In the genomic region with DNA sequence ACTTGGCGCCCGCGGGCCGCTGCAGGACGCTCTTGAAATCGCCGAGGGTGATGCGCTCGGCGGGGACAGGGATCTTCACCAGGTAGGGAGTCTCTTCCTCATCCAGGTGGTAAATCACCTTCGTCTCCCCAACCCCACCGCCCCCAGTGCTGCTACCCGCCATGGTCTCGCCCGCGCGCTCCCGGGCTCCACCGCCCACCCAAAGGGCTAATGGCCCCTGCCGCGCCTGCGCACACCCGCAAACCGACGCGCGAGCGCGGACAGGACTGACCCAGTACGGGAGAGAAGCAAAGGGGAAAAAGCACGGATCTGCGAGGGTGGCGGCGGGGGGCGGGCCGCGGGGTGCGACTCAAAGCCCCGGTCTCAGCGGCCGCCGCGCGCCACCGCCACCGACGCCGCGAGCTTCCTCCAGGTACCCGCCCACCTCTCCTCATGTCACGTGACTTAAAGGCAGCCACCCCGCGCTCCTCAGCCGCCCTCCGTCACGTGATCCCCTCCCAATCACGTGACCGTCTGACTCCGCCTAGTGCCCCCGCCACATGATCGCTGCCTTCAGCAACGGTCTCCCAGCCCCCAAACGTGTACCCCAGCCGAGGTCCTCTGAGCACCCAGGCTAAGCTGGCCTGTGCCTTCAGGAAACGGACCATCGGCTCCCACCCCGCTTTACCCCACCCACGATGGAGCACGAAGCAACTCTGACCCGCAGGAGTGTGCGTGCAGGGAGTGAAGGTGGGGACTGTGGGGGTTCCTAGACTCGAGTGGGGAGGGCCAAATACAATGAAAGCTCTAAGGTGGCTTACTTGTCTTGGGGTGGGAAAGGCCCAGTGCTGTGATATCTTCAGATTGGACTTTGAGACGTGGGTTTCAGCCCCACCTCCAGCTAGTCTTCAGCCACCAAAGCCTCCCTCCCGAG, we compare ENCODE assay signal across 8 cellular contexts. TPM values are rescaled to one million over a fixed set of nuclear protein-coding genes. Genes with fewer than 3 reads are reported as not detected.
DNase-seq lines count a peak whose midpoint lies in the region; ATAC-seq, FAIRE-seq and TF ChIP-seq lines count a peak whose summit lies in the region.

Gene DVL2 (minus strand): TSS at position 418 of the 913 bp plus-strand sequence. CDS start 255 bp downstream, at position 163.

- intact Hi-C loops in T-helper 2 cell treated with Interferon-gamma antibody and Interleukin-4, amounts not matched to agents 100 ng/mL and 5 ng/mL, for 36 hours (cut with micrococcal nuclease) = loop anchor here (1.0 to 10.0 kb wide), 3 partner anchors 20 to 920 kb away; partner anchors contain the start of genes CYB5D1, NAA38, PER1 and TMEM88
- intact Hi-C loops in left ventricle myocardium inferior (cut with micrococcal nuclease) (no loop called here), psoas muscle (cut with DNase I) (loop anchor here in 1 of 2 donors (10.0 kb wide), 1 partner anchor 350 kb away; the partner anchor contains the start of gene MPDU1)

- no peaks in the 10 kb centered on the region for H3K9me3 ChIP-seq in left ventricle myocardium inferior (replicated peaks)
- no peaks in the 10 kb centered on the region for H3K9me3 ChIP-seq in psoas muscle

- H3K27me3 ChIP-seq in left ventricle myocardium inferior (ENCODE audit: low read depth) (no peaks in the 10 kb centered on the region), psoas muscle (ENCODE audit: insufficient read depth in 3 of 3, low read length in 2 of 3) (no peaks in the 10 kb centered on the region)

- H3K4me1 ChIP-seq in left ventricle myocardium inferior = peaks cover 67% of the 10 kb centered on the region
- H3K4me1 ChIP-seq in psoas muscle = peaks cover 29% of the 10 kb centered on the region

- TF ChIP-seq POLR2A in GM12891 (IDR thresholded peaks at IDR 0.05; ENCODE audit: low read depth, low read length) = peak; percentile 92

- H3K4me3 ChIP-seq in left ventricle myocardium inferior = peak within 1 kb of the TSS; percentile 79
- peak within 1 kb of the TSS; percentile 94 for H3K4me3 ChIP-seq in psoas muscle

- TF ChIP-seq CTCF in left ventricle myocardium inferior (IDR thresholded peaks at IDR 0.05; ENCODE audit: borderline replicate concordance) = no peak
- no peak for TF ChIP-seq CTCF in psoas muscle (IDR thresholded peaks at IDR 0.05)

- ATAC-seq in HG02840 (IDR thresholded peaks at IDR 0.05; ENCODE audit: low FRiP score, unreplicated experiment) (peak; percentile 57), psoas muscle (peak; percentile 67 to 79 (median 72))

- DNase-seq in GM12891 (ENCODE audit: insufficient read length, low spot score) = peak; percentile 95
- DNase-seq in NCI-H1694 (lab: John Stamatoyannopoulos, UW) = peak; percentile 89
- peak; percentile 96 for DNase-seq in left ventricle myocardium inferior
- peak; percentile 93 to 98 for DNase-seq in psoas muscle
- peak; percentile 98 for DNase-seq in ureter (ENCODE audit: low spot score)

- peak; percentile 100 for FAIRE-seq in GM12891 (lab: Jason Lieb, UNC)

- H3K36me3 ChIP-seq in left ventricle myocardium inferior (peaks cover 33% of the 10 kb centered on the region), psoas muscle (ENCODE audit: insufficient read depth in 1 of 2, low read depth in 1 of 2) (peaks cover 0 to 34% of the 10 kb centered on the region in 2 donors)

- WGBS in psoas muscle, 3 donors = 0 to 1% (median 0%) methylated on average over 60 to 74 of the region's 74 CpGs

- peak within 1 kb of the TSS; percentile 91 for H3K27ac ChIP-seq in angular gyrus (ENCODE audit: low read depth, low read length)
- H3K27ac ChIP-seq in left ventricle myocardium inferior (replicated peaks) = peak within 1 kb of the TSS; percentile 93
- H3K27ac ChIP-seq in psoas muscle = peak within 1 kb of the TSS; percentile 81

TF ChIP-seq in GM12891, 5 proteins besides CTCF, POLR2A, EP300 and RAD21:
- no peak for TF ChIP-seq SPI1 (IDR thresholded peaks at IDR 0.05; ENCODE audit: low read depth, low read length)
- peak; percentile 70; the same call in 1 of the 2 replicates for TF ChIP-seq POU2F2 (IDR thresholded peaks at IDR 0.05; ENCODE audit: low read depth, low read length)
- TF ChIP-seq POLR2AphosphoS5 (IDR thresholded peaks at IDR 0.05; ENCODE audit: low read depth, low read length) = peak; percentile 88
- peak; percentile 28 for TF ChIP-seq PAX5 (IDR thresholded peaks at IDR 0.05; ENCODE audit: insufficient read depth, low read length, severe bottlenecking)
TF ChIP-seq in GM12891: peak in this region for 3.

RNA-seq across cellular contexts. Expression of gene DVL2, which starts in this region (rescaled TPM):
- polyA plus RNA-seq in GM12891 (2012; ENCODE audit: low read depth, missing spikeins) = 24.0 TPM
- total RNA-seq in T-helper 2 cell treated with Interferon-gamma antibody and Interleukin-4, amounts not matched to agents 100 ng/mL and 5 ng/mL, for 36 hours = 46.4 and 51.1 TPM in 2 replicates
- total RNA-seq in left ventricle myocardium inferior = 19.8 TPM
- 10 to 100 TPM; 11.4 to 19.6 (median 13.8) TPM for total RNA-seq in psoas muscle
- polyA plus RNA-seq in psoas muscle = 10 to 100 TPM; 10.0 to 22.1 (median 10.0) TPM
- total RNA-seq in ureter = 38.4 TPM

Comparison
In these comparisons a context has a peak if more than half of its experiments do, and no peak if none do; other contexts are left out.
1. Peak in every context shown above with its lines: DNase-seq, ATAC-seq, H3K4me3 ChIP-seq and H3K27ac ChIP-seq.